In genomic region chr10:91593366-91593765, GRCh38 we compare ENCODE assay signal across 1 cellular context.
TF ChIP-seq lines count a peak whose summit lies in the region.

No MANE protein-coding gene starts in this region.

TF ChIP-seq in IMR-90, 13 proteins besides CTCF, POLR2A, EP300 and RAD21:
- TF ChIP-seq NFE2L2 (IDR thresholded peaks at IDR 0.05; ENCODE audit: low read depth, low read length) (no peak), ELK1 (IDR thresholded peaks at IDR 0.05; ENCODE audit: borderline replicate concordance, low read depth, low read length) (no peak), USF2 (IDR thresholded peaks at IDR 0.05; ENCODE audit: low read depth, low read length) (no peak), SMC3 (IDR thresholded peaks at IDR 0.05; ENCODE audit: low read depth, low read length) (no peak), MXI1 (IDR thresholded peaks at IDR 0.05; ENCODE audit: borderline replicate concordance, low read depth, low read length) (no peak), RCOR1 (IDR thresholded peaks at IDR 0.05; ENCODE audit: insufficient replicate concordance, low read length) (no peak)
